24 cellular contexts compared by ENCODE assay signal in genomic region chr14:92490239-92490959, GRCh38. TPM values are rescaled to one million over a fixed set of nuclear protein-coding genes. Genes with fewer than 3 reads are reported as not detected.
DNase-seq lines count a peak whose midpoint lies in the region; ATAC-seq, FAIRE-seq and TF ChIP-seq lines count a peak whose summit lies in the region.
"Had no signal": no experiment of that assay in that cellular context is flagged by ENCODE, and none has a peak within 500 bp of the region (broad histone marks: within the 10 kb centered on the region; RNA-seq: fewer than 3 reads in every experiment).

No MANE protein-coding gene starts in this region.

- no peaks in the 10 kb centered on the region for H4K20me1 ChIP-seq in HepG2 (ENCODE audit: insufficient read depth, low read length)

- intact Hi-C loops in right lobe of liver (cut with DNase I) = no loop called here
- intact Hi-C loops in HepG2 (cut with micrococcal nuclease; ENCODE audit: unreplicated experiment) = no loop called here
- intact Hi-C loops in left ventricle myocardium superior (cut with micrococcal nuclease) = no loop called here

- no peak overlapping the region for H3K27ac Mint-ChIP-seq in osteocyte (ENCODE audit: unreplicated experiment)
- H3K27ac Mint-ChIP-seq: CD4-positive, CD25-positive, alpha-beta regulatory T cell had no signal

- TF ChIP-seq POLR2A in right lobe of liver (IDR thresholded peaks at IDR 0.05) = no peak
- no peak for TF ChIP-seq POLR2A in HepG2 (IDR thresholded peaks at IDR 0.05; ENCODE audit: insufficient read depth in 1 of 2, low read depth in 2 of 2, low read length in 2 of 2)

- peak; percentile 18 to 45 (median 33) for ATAC-seq in right lobe of liver
- no peak for ATAC-seq in HepG2
- ATAC-seq in left ventricle myocardium superior = peak; percentile 50
- no peak for ATAC-seq in omental fat pad (ENCODE audit: low FRiP score)
- ATAC-seq: A549, Panc1 had no signal

- H3K9ac ChIP-seq in HepG2 (ENCODE audit: insufficient read depth, low read depth, low read length) = no peak overlapping the region
- H3K9ac ChIP-seq: GM23248, parathyroid adenoma had no signal

- H3K4me1 Mint-ChIP-seq in osteocyte (ENCODE audit: unreplicated experiment) = peaks cover 10% of the 10 kb centered on the region
- H3K4me1 Mint-ChIP-seq: CD4-positive, CD25-positive, alpha-beta regulatory T cell; central memory CD8-positive, alpha-beta T cell had no signal

- H3K4me2 ChIP-seq in HepG2 (ENCODE audit: low read depth, low read length) = no peak overlapping the region
- H3K4me2 ChIP-seq: A549, hepatocyte had no signal

- H3K79me2 ChIP-seq in HepG2 (ENCODE audit: insufficient read depth, low read length) = no peaks in the 10 kb centered on the region
- H3K79me2 ChIP-seq: hepatocyte, parathyroid adenoma had no signal

- H3K9me3 Mint-ChIP-seq in osteocyte (ENCODE audit: unreplicated experiment) = no peaks in the 10 kb centered on the region
- H3K9me3 Mint-ChIP-seq: central memory CD8-positive, alpha-beta T cell had no signal

- H2AFZ ChIP-seq in HepG2 (ENCODE audit: low read length) = no peak overlapping the region
- H2AFZ ChIP-seq: GM23248, hepatocyte, parathyroid adenoma had no signal

- no peaks in the 10 kb centered on the region for H3K4me1 ChIP-seq in right lobe of liver
- peaks cover 19% of the 10 kb centered on the region for H3K4me1 ChIP-seq in HepG2 (ENCODE audit: insufficient read depth, low read length)
- H3K4me1 ChIP-seq: A549, parathyroid adenoma had no signal

- no peak for TF ChIP-seq RAD21 in HepG2 (CRISPR knock-in tag; IDR thresholded peaks at IDR 0.05)

- H3K36me3 ChIP-seq in right lobe of liver = no peaks in the 10 kb centered on the region
- H3K36me3 ChIP-seq in HepG2 (replicated peaks in 1 of 2; ENCODE audit: control insufficient read depth in 1 of 2, insufficient read depth in 2 of 2, low read length in 2 of 2) = no peaks in the 10 kb centered on the region
- H3K36me3 ChIP-seq: suprapubic skin had no signal

- no peak overlapping the region for H3K4me3 ChIP-seq in right lobe of liver
- no peak overlapping the region for H3K4me3 ChIP-seq in HepG2 (replicated peaks in 1 of 3; ENCODE audit: insufficient read depth in 1 of 3, low read depth in 2 of 3, low read length in 3 of 3)
- H3K4me3 ChIP-seq: A549, GM23248, hepatocyte, suprapubic skin had no signal

- DNase-seq in right lobe of liver (peak in 1 of 3 donors; percentile 42), HepG2 (ENCODE audit: low spot score) (no peak), left ventricle myocardium superior (no peak), osteocyte (ENCODE audit: extremely low spot score, unreplicated experiment) (peak; percentile 77), NCI-H1694 treated with DMSO at 0.1 percent for 48 hours (lab: John Stamatoyannopoulos, UW) (no peak), omental fat pad (ENCODE audit: low spot score) (no peak), occipital lobe (lab: John Stamatoyannopoulos, UW) (no peak), DMS79 (lab: John Stamatoyannopoulos, UW) (no peak)
- DNase-seq: activated CD4-positive, alpha-beta T cell treated with anti-CD3 and anti-CD28 coated beads for 48 hours; activated CD8-positive, alpha-beta memory T cell treated with anti-CD3 and anti-CD28 coated beads, Interleukin-2, amount 50 U/mL, for 4 hours; activated gamma-delta T cell treated with Interleukin-2 at 50 U/mL for 16 hours; CD4-positive, CD25-positive, alpha-beta regulatory T cell; GM23248; kidney; NCI-H1105; NCI-H2171; NCI-H82; stimulated activated CD8-positive, alpha-beta memory T cell treated with anti-CD3 and anti-CD28 coated beads, Interleukin-4, amount 100 ng/mL, for 48 hours had no signal

- TF ChIP-seq EP300 in HepG2 (IDR thresholded peaks at IDR 0.05; ENCODE audit: low read depth in 2 of 2, low read length in 2 of 2) (no peak), HepG2 (CRISPR knock-in tag; IDR thresholded peaks at IDR 0.05; ENCODE audit: borderline replicate concordance) (no peak)

- CTCF ChIA-PET in HepG2 (lab: Yijun Ruan, JAX; ENCODE audit: low intra/inter-chr PET ratio, low total read pairs) = no interaction called here

- no peak for FAIRE-seq in HepG2 (lab: Jason Lieb, UNC)
- FAIRE-seq: kidney had no signal

- no TSS peak for BruUV-seq in HepG2 (replicated peaks; lab: Mats Ljungman, UMichigan)

- no peaks in the 10 kb centered on the region for H3K27me3 Mint-ChIP-seq in osteocyte (ENCODE audit: unreplicated experiment)
- H3K27me3 Mint-ChIP-seq: central memory CD8-positive, alpha-beta T cell had no signal

- H3K27me3 ChIP-seq in right lobe of liver (no peaks in the 10 kb centered on the region), HepG2 (ENCODE audit: control insufficient read depth in 1 of 2, insufficient read depth in 2 of 2, low read length in 2 of 2) (peaks cover 2 to 20% of the 10 kb centered on the region in 2 experiments; a peak in 3 of 5 replicates)
- H3K27me3 ChIP-seq: hepatocyte, suprapubic skin had no signal

- in situ Hi-C loops in HepG2 (cut with HindIII; ENCODE audit: extremely low pct_ligation_motif_present, low pct_unique_long_range_greater_than_20kb) = no loop called here

- H3K9me3 ChIP-seq in right lobe of liver = no peaks in the 10 kb centered on the region
- no peaks in the 10 kb centered on the region for H3K9me3 ChIP-seq in HepG2 (ENCODE audit: low read length)
- H3K9me3 ChIP-seq: A549, suprapubic skin had no signal

- no peak overlapping the region for H3K27ac ChIP-seq in right lobe of liver
- H3K27ac ChIP-seq in HepG2 (ENCODE audit: extremely low read length, insufficient read depth, low read length) = no peak overlapping the region
- H3K27ac ChIP-seq: GM23248, hepatocyte, parathyroid adenoma, suprapubic skin had no signal

- no peaks in the 10 kb centered on the region for H3K36me3 Mint-ChIP-seq in osteocyte (ENCODE audit: unreplicated experiment)
- H3K36me3 Mint-ChIP-seq: CD4-positive, CD25-positive, alpha-beta regulatory T cell had no signal

- TF ChIP-seq CTCF in right lobe of liver (IDR thresholded peaks at IDR 0.05) (no peak), HepG2 (CRISPR knock-in tag; IDR thresholded peaks at IDR 0.05) (no peak), osteocyte (IDR thresholded peaks at IDR 0.05) (no peak), omental fat pad (IDR thresholded peaks at IDR 0.05) (no peak)

- POLR2A ChIA-PET in HepG2 (lab: Yijun Ruan, JAX) = no interaction called here

- no peak overlapping the region for H3K4me3 Mint-ChIP-seq in osteocyte (ENCODE audit: unreplicated experiment)
- H3K4me3 Mint-ChIP-seq: CD4-positive, CD25-positive, alpha-beta regulatory T cell; central memory CD8-positive, alpha-beta T cell had no signal

- WGBS in right lobe of liver (ENCODE audit: insufficient coverage, low coverage, low lambda C conversion rate, missing lambda C conversion rate) = 75% methylated on average over 12 of the region's 17 CpGs
- WGBS in HepG2 (ENCODE audit: low lambda C conversion rate) = 85% methylated on average over 6 of the region's 17 CpGs

TF ChIP-seq in HepG2, 621 proteins besides CTCF, POLR2A, EP300 and RAD21 (continues in another document):
- no peak for TF ChIP-seq ZKSCAN1 (IDR thresholded peaks at IDR 0.05; ENCODE audit: low read length)
- TF ChIP-seq CREB3 (CRISPR knock-in tag; IDR thresholded peaks at IDR 0.05) = no peak
- TF ChIP-seq SP2 (CRISPR knock-in tag; IDR thresholded peaks at IDR 0.05) = no peak
- TF ChIP-seq HOXD1 (CRISPR knock-in tag; IDR thresholded peaks at IDR 0.05) = no peak
- no peak for TF ChIP-seq MTA1 (CRISPR knock-in tag; IDR thresholded peaks at IDR 0.05; ENCODE audit: borderline replicate concordance)
- TF ChIP-seq FIP1L1 (IDR thresholded peaks at IDR 0.05; ENCODE audit: borderline replicate concordance, insufficient read depth, low read depth, low read length) = no peak

RNA-seq across cellular contexts. Expression of gene RIN3, which starts 23.2 kb away (rescaled TPM):
- 10 to 100 TPM; 10.7 to 20.4 (median 18.9) TPM for total RNA-seq in right lobe of liver
- 2.3 and 2.9 TPM in 2 replicates for total RNA-seq in HepG2 (2016; rRNA removed; fragmentation: Illumina TruSeq; extraction: Trizol)
- 2.3 and 2.7 TPM in 2 replicates for total RNA-seq in HepG2 (2016; cell fraction: cytosol; rRNA removed; fragmentation: Illumina TruSeq; extraction: Trizol; ENCODE audit: low read depth)
- total RNA-seq in HepG2 (2016; cell fraction: insoluble cytoplasmic fraction; rRNA removed; fragmentation: Illumina TruSeq; extraction: Trizol) = 2.0 and 2.8 TPM in 2 replicates
- 4.4 and 4.7 TPM in 2 replicates for total RNA-seq in HepG2 (2016; cell fraction: membrane; rRNA removed; fragmentation: Illumina TruSeq; extraction: Trizol)
- total RNA-seq in HepG2 (2016; cell fraction: nucleus; rRNA removed; fragmentation: Illumina TruSeq; extraction: Trizol) = 5.1 and 7.2 TPM in 2 replicates
- 3.5 and 3.6 TPM in 2 replicates for polyA plus RNA-seq in HepG2 (2011; rRNA removed)
- 1.6 and 2.1 TPM in 2 replicates for polyA plus RNA-seq in HepG2 (2011; cell fraction: cytosol; rRNA removed)
- polyA plus RNA-seq in HepG2 (2011; cell fraction: nucleus; rRNA removed) = 7.0 TPM in 2 replicates
- 5.6 and 6.5 TPM in 2 replicates for polyA plus RNA-seq in HepG2 (2012)
- polyA plus RNA-seq in HepG2 (2016; cell fraction: cytosol; fragmentation: Illumina TruSeq; extraction: Trizol; ENCODE audit: low read depth) = 6.3 and 6.8 TPM in 2 replicates
- polyA plus RNA-seq in HepG2 (2016; cell fraction: insoluble cytoplasmic fraction; fragmentation: Illumina TruSeq; extraction: Trizol; ENCODE audit: low read depth) = 7.0 and 10.5 TPM in 2 replicates
- 9.8 and 10.5 TPM in 2 replicates for polyA plus RNA-seq in HepG2 (2016; cell fraction: membrane; fragmentation: Illumina TruSeq; extraction: Trizol; ENCODE audit: low read depth)
- 11.7 and 11.9 TPM in 2 replicates for polyA plus RNA-seq in HepG2 (2016; cell fraction: nucleus; fragmentation: Illumina TruSeq; extraction: Trizol; ENCODE audit: insufficient read depth, low read depth)
- polyA minus RNA-seq in HepG2 (2011; rRNA and poly(A)+ RNA removed; ENCODE audit: low replicate concordance) = 5.5 TPM in 1 of 2 replicates, not detected in the other
- 4.6 and 4.9 TPM in 2 replicates for polyA minus RNA-seq in HepG2 (2011; cell fraction: cytosol; rRNA and poly(A)+ RNA removed)
- polyA minus RNA-seq in HepG2 (2011; cell fraction: nucleus; rRNA and poly(A)+ RNA removed) = 8.0 and 9.7 TPM in 2 replicates
- 14.7 TPM for total RNA-seq in left ventricle myocardium superior
- total RNA-seq in osteocyte = 26.7 and 31.3 TPM in 2 replicates
- 10 to 100 TPM; 11.6 to 36.3 (median 20.2) TPM for total RNA-seq in omental fat pad
- 1.4 TPM for total RNA-seq in occipital lobe

Comparison
In these comparisons a context has a peak if more than half of its experiments do, and no peak if none do; other contexts are left out.
1. ATAC-seq: peak in right lobe of liver (4 of 4) and left ventricle myocardium superior (single experiment); none in HepG2 (single experiment) and omental fat pad (single experiment).